21 cellular contexts compared by ENCODE assay signal in the genomic region with DNA sequence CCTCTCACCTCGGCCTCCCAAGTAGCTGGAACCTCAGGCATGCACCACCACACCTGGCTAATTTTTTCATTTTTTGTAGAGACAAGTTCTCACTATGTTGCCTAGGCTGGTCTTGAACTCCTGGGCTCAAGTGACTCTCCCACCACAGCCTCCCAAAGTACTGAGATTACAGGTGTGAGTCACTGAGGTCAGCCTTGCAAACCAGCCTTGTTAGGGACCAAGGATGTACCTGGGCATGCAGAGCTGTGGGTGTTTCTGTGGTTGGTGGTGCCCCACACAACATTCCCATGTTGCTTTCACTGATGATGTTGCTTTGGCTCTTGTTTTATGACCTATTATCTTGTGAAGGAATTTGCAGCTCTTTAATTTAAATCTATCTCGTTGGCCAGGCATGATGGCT. TPM values are rescaled to one million over a fixed set of nuclear protein-coding genes. Genes with fewer than 3 reads are reported as not detected.
DNase-seq lines count a peak whose midpoint lies in the region; ATAC-seq and TF ChIP-seq lines count a peak whose summit lies in the region.
"Had no signal": no experiment of that assay in that cellular context is flagged by ENCODE, and none has a peak within 500 bp of the region (broad histone marks: within the 10 kb centered on the region; RNA-seq: fewer than 3 reads in every experiment).

No MANE protein-coding gene starts in this region.

- intact Hi-C loops in activated CD4-positive, alpha-beta memory T cell treated with anti-CD3 and anti-CD28 coated beads for 36 hours (cut with micrococcal nuclease) = no loop called here
- intact Hi-C loops in mammary epithelial cell (cut with micrococcal nuclease) (no loop called here), MCF 10A (cut with micrococcal nuclease) (no loop called here)

- H3K27ac ChIP-seq in mammary epithelial cell (ENCODE audit: insufficient read depth, low read depth, low read length) = no peak overlapping the region
- H3K27ac ChIP-seq: BLaER1, KMS-11, PC-9, SJCRH30 had no signal

- BruUV-seq in mammary epithelial cell (replicated peaks; lab: Mats Ljungman, UMichigan) (no TSS peak), MCF 10A (replicated peaks; lab: Mats Ljungman, UMichigan) (no TSS peak)

- no peaks in the 10 kb centered on the region for H3K4me1 Mint-ChIP-seq in activated CD4-positive, alpha-beta memory T cell treated with anti-CD3 and anti-CD28 coated beads for 36 hours (ENCODE audit: low read depth)
- H3K4me1 Mint-ChIP-seq in activated CD4-positive, alpha-beta memory T cell treated with anti-CD3 and anti-CD28 coated beads, Interleukin-2, amount 10 ng/mL, durations not matched to agents 7 days and 5 days = no peaks in the 10 kb centered on the region
- no peaks in the 10 kb centered on the region for H3K4me1 Mint-ChIP-seq in MCF 10A (ENCODE audit: insufficient read depth, unreplicated experiment)
- H3K4me1 Mint-ChIP-seq in activated T-helper 17 cell treated with anti-CD3 and anti-CD28 coated beads, Interleukin-2, amount 50 U/mL, for 72 hours = no peaks in the 10 kb centered on the region
- peaks cover 8% of the 10 kb centered on the region for H3K4me1 Mint-ChIP-seq in stimulated activated naive CD8-positive, alpha-beta T cell treated with anti-CD3 and anti-CD28 coated beads, Interleukin-15, amount 100 ng/mL, for 72 hours

- H3K4me3 Mint-ChIP-seq in activated CD4-positive, alpha-beta memory T cell treated with anti-CD3 and anti-CD28 coated beads for 36 hours = no peak overlapping the region
- H3K4me3 Mint-ChIP-seq in activated CD4-positive, alpha-beta memory T cell treated with anti-CD3 and anti-CD28 coated beads, Interleukin-2, amount 10 ng/mL, durations not matched to agents 7 days and 5 days = no peak overlapping the region
- no peak overlapping the region for H3K4me3 Mint-ChIP-seq in MCF 10A (ENCODE audit: unreplicated experiment)
- H3K4me3 Mint-ChIP-seq in activated T-helper 17 cell treated with anti-CD3 and anti-CD28 coated beads, Interleukin-2, amount 50 U/mL, for 72 hours = no peak overlapping the region
- H3K4me3 Mint-ChIP-seq in stimulated activated naive CD8-positive, alpha-beta T cell treated with anti-CD3 and anti-CD28 coated beads, Interleukin-15, amount 100 ng/mL, for 72 hours = no peak overlapping the region
- H3K4me3 Mint-ChIP-seq: CD4-positive, alpha-beta T cell; IgD-negative memory B cell had no signal

- H3K79me2 ChIP-seq in mammary epithelial cell (ENCODE audit: insufficient read depth, low read length) = no peaks in the 10 kb centered on the region

- in situ Hi-C loops in mammary epithelial cell (cut with MboI; ENCODE audit: low sequenced_read_pairs in 2 of 2) = no loop called here

- no peak overlapping the region for H3K4me2 ChIP-seq in mammary epithelial cell (ENCODE audit: insufficient read depth, low read depth, low read length)
- H3K4me2 ChIP-seq: BLaER1, KMS-11, PC-9 had no signal

- peak; percentile 25 for DNase-seq in activated CD4-positive, alpha-beta memory T cell treated with anti-CD3 and anti-CD28 coated beads for 36 hours
- DNase-seq in activated CD4-positive, alpha-beta memory T cell treated with anti-CD3 and anti-CD28 coated beads, Interleukin-2, amount 10 ng/mL, durations not matched to agents 7 days and 5 days = no peak
- DNase-seq in mammary epithelial cell (peak; percentile 42), MCF 10A (ENCODE audit: unreplicated experiment) (no peak), H4 (ENCODE audit: low spot score) (no peak)
- peak in 1 of 2 donors; percentile 51 for DNase-seq in stimulated activated naive CD8-positive, alpha-beta T cell treated with anti-CD3 and anti-CD28 coated beads, Interleukin-15, amount 100 ng/mL, for 72 hours
- DNase-seq: CD4-positive, alpha-beta T cell; NCI-H1092 treated with DMSO at 0.1 percent for 48 hours; NCI-H146; NCI-H2029; NCI-H446; NCI-H526; NCI-H82; PC-9; SJCRH30 had no signal

- H3K27me3 ChIP-seq in mammary epithelial cell (ENCODE audit: insufficient read depth, low read length) = peaks cover 11% of the 10 kb centered on the region
- H3K27me3 ChIP-seq: BLaER1, SJCRH30 had no signal

- no peak overlapping the region for H2AFZ ChIP-seq in mammary epithelial cell (ENCODE audit: low read depth, low read length)
- H2AFZ ChIP-seq: PC-9 had no signal

- H3K4me3 ChIP-seq in mammary epithelial cell (replicated peaks in 1 of 3; ENCODE audit: insufficient read depth in 1 of 3, low read depth in 2 of 3, low read length in 3 of 3) = no peak overlapping the region
- H3K4me3 ChIP-seq: BLaER1, PC-9, SJCRH30 had no signal

- H3K27me3 Mint-ChIP-seq in activated CD4-positive, alpha-beta memory T cell treated with anti-CD3 and anti-CD28 coated beads for 36 hours = peaks cover 2% of the 10 kb centered on the region
- H3K27me3 Mint-ChIP-seq in activated CD4-positive, alpha-beta memory T cell treated with anti-CD3 and anti-CD28 coated beads, Interleukin-2, amount 10 ng/mL, durations not matched to agents 7 days and 5 days = peaks cover 17% of the 10 kb centered on the region
- H3K27me3 Mint-ChIP-seq in MCF 10A (ENCODE audit: insufficient read depth, unreplicated experiment) = no peaks in the 10 kb centered on the region
- H3K27me3 Mint-ChIP-seq in activated T-helper 17 cell treated with anti-CD3 and anti-CD28 coated beads, Interleukin-2, amount 50 U/mL, for 72 hours = peaks cover 22% of the 10 kb centered on the region
- H3K27me3 Mint-ChIP-seq in stimulated activated naive CD8-positive, alpha-beta T cell treated with anti-CD3 and anti-CD28 coated beads, Interleukin-15, amount 100 ng/mL, for 72 hours = peaks cover 39% of the 10 kb centered on the region

- WGBS in mammary epithelial cell (ENCODE audit: low coverage, missing lambda C conversion rate) = 25% methylated on average over 2 of the region's 2 CpGs

- H3K9me3 Mint-ChIP-seq in activated CD4-positive, alpha-beta memory T cell treated with anti-CD3 and anti-CD28 coated beads for 36 hours = peaks cover 2% of the 10 kb centered on the region
- H3K9me3 Mint-ChIP-seq in activated CD4-positive, alpha-beta memory T cell treated with anti-CD3 and anti-CD28 coated beads, Interleukin-2, amount 10 ng/mL, durations not matched to agents 7 days and 5 days = no peaks in the 10 kb centered on the region
- no peaks in the 10 kb centered on the region for H3K9me3 Mint-ChIP-seq in MCF 10A (ENCODE audit: unreplicated experiment)
- no peaks in the 10 kb centered on the region for H3K9me3 Mint-ChIP-seq in activated T-helper 17 cell treated with anti-CD3 and anti-CD28 coated beads, Interleukin-2, amount 50 U/mL, for 72 hours
- no peaks in the 10 kb centered on the region for H3K9me3 Mint-ChIP-seq in stimulated activated naive CD8-positive, alpha-beta T cell treated with anti-CD3 and anti-CD28 coated beads, Interleukin-15, amount 100 ng/mL, for 72 hours

- no peak overlapping the region for H3K27ac Mint-ChIP-seq in activated CD4-positive, alpha-beta memory T cell treated with anti-CD3 and anti-CD28 coated beads for 36 hours
- H3K27ac Mint-ChIP-seq in activated CD4-positive, alpha-beta memory T cell treated with anti-CD3 and anti-CD28 coated beads, Interleukin-2, amount 10 ng/mL, durations not matched to agents 7 days and 5 days = no peak overlapping the region
- no peak overlapping the region for H3K27ac Mint-ChIP-seq in MCF 10A (ENCODE audit: low read depth, unreplicated experiment)
- H3K27ac Mint-ChIP-seq in activated T-helper 17 cell treated with anti-CD3 and anti-CD28 coated beads, Interleukin-2, amount 50 U/mL, for 72 hours = no peak overlapping the region
- no peak overlapping the region for H3K27ac Mint-ChIP-seq in stimulated activated naive CD8-positive, alpha-beta T cell treated with anti-CD3 and anti-CD28 coated beads, Interleukin-15, amount 100 ng/mL, for 72 hours
- H3K27ac Mint-ChIP-seq: CD4-positive, alpha-beta T cell; IgD-negative memory B cell had no signal

- H3K36me3 ChIP-seq in mammary epithelial cell (ENCODE audit: insufficient read depth, low read length) = no peaks in the 10 kb centered on the region
- H3K36me3 ChIP-seq: BLaER1, SJCRH30 had no signal

- ATAC-seq in activated T-helper 17 cell treated with anti-CD3 and anti-CD28 coated beads, Interleukin-2, amount 50 U/mL, for 72 hours (replicated peaks) = peak; percentile 74
- ATAC-seq in stimulated activated naive CD8-positive, alpha-beta T cell treated with anti-CD3 and anti-CD28 coated beads, Interleukin-15, amount 100 ng/mL, for 72 hours = peak; percentile 88
- no peak for ATAC-seq in GM21447 (IDR thresholded peaks at IDR 0.05; ENCODE audit: unreplicated experiment)
- ATAC-seq: Right ventricle myocardium inferior had no signal

- dilution Hi-C loops in mammary epithelial cell (cut with HindIII; ENCODE audit: low sequenced_read_pairs) = no loop called here

- no peak overlapping the region for H3K9ac ChIP-seq in mammary epithelial cell (ENCODE audit: insufficient read depth, low read length)
- H3K9ac ChIP-seq: BLaER1, KMS-11 had no signal

- no peaks in the 10 kb centered on the region for H3K9me3 ChIP-seq in mammary epithelial cell (replicated peaks; ENCODE audit: insufficient read depth, low read length)
- H3K9me3 ChIP-seq: SJCRH30 had no signal

- H3K4me1 ChIP-seq in mammary epithelial cell (ENCODE audit: insufficient read depth, low read length) = no peaks in the 10 kb centered on the region
- H3K4me1 ChIP-seq: BLaER1, SJCRH30 had no signal

- TF ChIP-seq CTCF in mammary epithelial cell (conservative IDR thresholded peaks at IDR 0.05 in 1 of 2, IDR thresholded peaks at IDR 0.05 in 1 of 2; ENCODE audit: extremely low read depth in 1 of 2, insufficient read depth in 1 of 2, low read depth in 1 of 2, low read length in 2 of 2) (no peak), MCF 10A (IDR thresholded peaks at IDR 0.05; ENCODE audit: unreplicated experiment) (no peak)

- POLR2A ChIA-PET in activated CD4-positive, alpha-beta memory T cell treated with anti-CD3 and anti-CD28 coated beads for 36 hours (lab: Charles Lee) = no interaction called here
- POLR2A ChIA-PET in activated CD4-positive, alpha-beta memory T cell treated with anti-CD3 and anti-CD28 coated beads, Interleukin-2, amount 10 ng/mL, durations not matched to agents 7 days and 5 days (lab: Charles Lee) = no interaction called here
- POLR2A ChIA-PET in MCF 10A (lab: Yijun Ruan, JAX) = interaction anchor here (0.7 to 1.4 kb wide), 2 partner anchors 32 to 187 kb away, joined by 3 read pairs; no protein-coding TSS in a partner anchor

- H3K36me3 Mint-ChIP-seq in activated CD4-positive, alpha-beta memory T cell treated with anti-CD3 and anti-CD28 coated beads for 36 hours = no peaks in the 10 kb centered on the region
- no peaks in the 10 kb centered on the region for H3K36me3 Mint-ChIP-seq in activated CD4-positive, alpha-beta memory T cell treated with anti-CD3 and anti-CD28 coated beads, Interleukin-2, amount 10 ng/mL, durations not matched to agents 7 days and 5 days (ENCODE audit: low read depth)
- H3K36me3 Mint-ChIP-seq in MCF 10A (ENCODE audit: insufficient read depth, unreplicated experiment) = no peaks in the 10 kb centered on the region
- H3K36me3 Mint-ChIP-seq in activated T-helper 17 cell treated with anti-CD3 and anti-CD28 coated beads, Interleukin-2, amount 50 U/mL, for 72 hours (ENCODE audit: low read depth) = no peaks in the 10 kb centered on the region
- H3K36me3 Mint-ChIP-seq: IgD-negative memory B cell had no signal

- H4K20me1 ChIP-seq in mammary epithelial cell (ENCODE audit: insufficient read depth, low read length) = no peaks in the 10 kb centered on the region
- H4K20me1 ChIP-seq: BLaER1 had no signal

- CTCF ChIA-PET in activated CD4-positive, alpha-beta memory T cell treated with anti-CD3 and anti-CD28 coated beads for 36 hours (lab: Charles Lee) = no interaction called here
- CTCF ChIA-PET in activated CD4-positive, alpha-beta memory T cell treated with anti-CD3 and anti-CD28 coated beads, Interleukin-2, amount 10 ng/mL, durations not matched to agents 7 days and 5 days (lab: Charles Lee) = interaction anchor here (0.5 kb wide), 1 partner anchor 169 kb away, joined by 3 read pairs; no protein-coding TSS in a partner anchor
- CTCF ChIA-PET in mammary epithelial cell (lab: Charles Lee; ENCODE audit: low non-redundant PET) (no interaction called here), MCF 10A (lab: Yijun Ruan, JAX) (interaction anchor here (0.6 to 1.2 kb wide), 3 partner anchors 12 to 866 kb away, joined by 3 to 4 read pairs (median 3); no protein-coding TSS in a partner anchor)

RNA-seq across cellular contexts. Expression of a gene that starts 54.8 kb away (rescaled TPM):
- total RNA-seq in activated CD4-positive, alpha-beta memory T cell treated with anti-CD3 and anti-CD28 coated beads for 36 hours = 10 to 100 TPM; 11.6 to 12.0 TPM
- 10 to 100 TPM; 23.4 to 23.9 TPM for total RNA-seq in activated CD4-positive, alpha-beta memory T cell treated with anti-CD3 and anti-CD28 coated beads, Interleukin-2, amount 10 ng/mL, durations not matched to agents 7 days and 5 days
- total RNA-seq in mammary epithelial cell = 10 to 100 TPM in 1 of 2 donors, 1 to 10 TPM in 1; 9.6 to 12.0 TPM
- 2.2 TPM for polyA plus RNA-seq in mammary epithelial cell
- polyA minus RNA-seq in mammary epithelial cell = 1.2 TPM
- total RNA-seq in MCF 10A (2022) = 12.1 and 14.9 TPM in 2 replicates
- 10 to 100 TPM; 11.5 to 13.1 TPM for total RNA-seq in activated T-helper 17 cell treated with anti-CD3 and anti-CD28 coated beads, Interleukin-2, amount 50 U/mL, for 72 hours
- 0.49 and 1.3 TPM in 2 replicates for total RNA-seq in H4 (2014; rRNA removed; shearing (Covaris generic))

Comparison
In these comparisons a context has a peak if more than half of its experiments do, and no peak if none do; other contexts are left out.
1. DNase-seq: peak in activated CD4-positive, alpha-beta memory T cell treated with anti-CD3 and anti-CD28 coated beads for 36 hours (single experiment) and mammary epithelial cell (single experiment); none in activated CD4-positive, alpha-beta memory T cell treated with anti-CD3 and anti-CD28 coated beads, Interleukin-2, amount 10 ng/mL, durations not matched to agents 7 days and 5 days (single experiment), MCF 10A (single experiment) and H4 (single experiment).
2. CTCF ChIA-PET loops: an anchor here in activated CD4-positive, alpha-beta memory T cell treated with anti-CD3 and anti-CD28 coated beads, Interleukin-2, amount 10 ng/mL, durations not matched to agents 7 days and 5 days (0.5 kb wide) and MCF 10A (0.6 to 1.2 kb wide); none called in activated CD4-positive, alpha-beta memory T cell treated with anti-CD3 and anti-CD28 coated beads for 36 hours and mammary epithelial cell.